24 cellular contexts compared by ENCODE assay signal in the genomic region with DNA sequence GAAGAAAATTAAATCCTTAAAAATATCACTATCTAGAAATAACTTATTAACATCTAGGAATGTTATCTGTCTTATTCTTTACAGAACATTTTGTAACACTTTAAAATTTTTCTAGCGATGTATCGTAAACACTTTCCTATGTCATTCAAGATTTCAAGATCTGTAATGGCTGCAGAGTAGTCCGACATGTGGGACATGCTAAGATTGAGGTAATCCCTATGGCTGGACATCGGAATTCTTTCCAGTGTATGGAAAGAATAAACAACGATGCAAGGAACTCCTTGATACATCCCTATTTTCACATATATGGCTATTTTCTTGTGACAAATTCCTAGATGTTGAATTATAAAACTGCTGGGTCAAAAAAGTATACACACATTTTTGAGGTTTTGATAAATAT.
"Had no signal": no experiment of that assay in that cellular context is flagged by ENCODE, and none has a peak within 500 bp of the region (broad histone marks: within the 10 kb centered on the region; RNA-seq: fewer than 3 reads in every experiment).

No MANE protein-coding gene starts in this region.

- H3K27ac ChIP-seq: coronary artery, esophagus squamous epithelium, neural progenitor cell, prostate gland, sigmoid colon, spleen, thoracic aorta, tibial nerve, upper lobe of right lung, vagina had no signal

- H3K36me3 ChIP-seq: esophagus squamous epithelium, neural progenitor cell, prostate gland, right atrium auricular region, sigmoid colon, spleen, thoracic aorta, tibial nerve, upper lobe of right lung, vagina had no signal

- ATAC-seq: left lobe of liver; naive thymus-derived CD4-positive, alpha-beta T cell; stimulated activated naive B cell treated with anti-CD40 and anti-IgM and Interleukin-4, amounts not matched to agents 10 μg/mL and 1 μg/mL and 100 μg/mL, for 72 hours; upper lobe of right lung had no signal

- H3K9me3 ChIP-seq: esophagus squamous epithelium, prostate gland, right atrium auricular region, sigmoid colon, spleen, thoracic aorta, tibial nerve, upper lobe of right lung, vagina had no signal

- H3K4me3 ChIP-seq: coronary artery, esophagus squamous epithelium, neural progenitor cell, prostate gland, right atrium auricular region, sigmoid colon, spleen, thoracic aorta, tibial nerve, upper lobe of right lung, vagina had no signal

- FAIRE-seq: endometrium, frontal cortex, kidney had no signal

- H3K27me3 ChIP-seq: esophagus squamous epithelium, neural progenitor cell, right atrium auricular region, sigmoid colon, spleen, tibial nerve, upper lobe of right lung, vagina had no signal

- DNase-seq: dermis blood vessel endothelial cell; effector memory CD4-positive, alpha-beta T cell; erythroblast; esophagus squamous epithelium; hypothalamus; kidney; mesendoderm; midbrain; naive thymus-derived CD4-positive, alpha-beta T cell; sigmoid colon; stimulated activated CD4-positive, alpha-beta T cell treated with anti-CD3 and anti-CD28 coated beads, Interleukin-2, amount 100 ng/mL, for 48 hours; stimulated activated naive B cell treated with anti-CD40 and anti-IgM and Interleukin-4, amounts not matched to agents 10 μg/mL and 1 μg/mL and 100 μg/mL, for 72 hours had no signal

- H3K9ac ChIP-seq: neural progenitor cell had no signal
